ENCODE assay signal across 1 cellular context in genomic region chr3:136942796-136943195, GRCh38.
TF ChIP-seq lines count a peak whose summit lies in the region.

No MANE protein-coding gene starts in this region.

TF ChIP-seq in WTC11, 78 proteins besides CTCF, POLR2A, EP300 and RAD21:
- TF ChIP-seq E2F1 (CRISPR knock-in tag; IDR thresholded peaks at IDR 0.05), result no peak
- no peak for TF ChIP-seq ZNF219 (CRISPR knock-in tag; IDR thresholded peaks at IDR 0.05; ENCODE audit: borderline replicate concordance)
- no peak for TF ChIP-seq IRF2 (CRISPR knock-in tag; IDR thresholded peaks at IDR 0.05; ENCODE audit: borderline replicate concordance, low read depth)
- TF ChIP-seq NR2C2 (CRISPR knock-in tag; IDR thresholded peaks at IDR 0.05), result no peak
- TF ChIP-seq ZNF416 (CRISPR knock-in tag; IDR thresholded peaks at IDR 0.05), result no peak
- no peak for TF ChIP-seq HMGA2 (CRISPR knock-in tag; IDR thresholded peaks at IDR 0.05)
- no peak for TF ChIP-seq FOXK1 (CRISPR knock-in tag; IDR thresholded peaks at IDR 0.05)
- no peak for TF ChIP-seq E2F4 (CRISPR knock-in tag; IDR thresholded peaks at IDR 0.05; ENCODE audit: borderline replicate concordance, low read depth)
- no peak for TF ChIP-seq PRRX2 (CRISPR knock-in tag; IDR thresholded peaks at IDR 0.05)
- no peak for TF ChIP-seq ZNF423 (CRISPR knock-in tag; IDR thresholded peaks at IDR 0.05)
- TF ChIP-seq ZNF263 (CRISPR knock-in tag; IDR thresholded peaks at IDR 0.05; ENCODE audit: low read depth), result no peak
- TF ChIP-seq USF1 (CRISPR knock-in tag; IDR thresholded peaks at IDR 0.05), result no peak
- TF ChIP-seq ZNF121 (CRISPR knock-in tag; IDR thresholded peaks at IDR 0.05), result no peak
